2 cellular contexts compared by ENCODE assay signal in the genomic region with DNA sequence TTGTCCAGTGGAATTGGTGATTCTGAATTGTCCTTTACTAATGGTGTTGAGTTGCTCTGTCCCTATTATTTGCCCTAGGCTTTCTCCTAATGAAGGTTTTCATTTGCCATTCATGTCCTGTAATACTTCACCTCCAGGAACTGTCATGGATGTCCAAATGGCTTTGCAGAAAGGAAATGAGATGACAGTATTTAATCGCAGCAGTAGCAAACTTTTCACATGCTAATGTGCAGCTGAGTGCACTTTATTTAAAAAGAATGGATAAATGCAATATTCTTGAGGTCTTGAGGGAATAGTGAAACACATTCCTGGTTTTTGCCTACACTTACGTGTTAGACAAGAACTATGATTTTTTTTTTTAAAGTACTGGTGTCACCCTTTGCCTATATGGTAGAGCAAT.
TF ChIP-seq lines count a peak whose summit lies in the region.

No MANE protein-coding gene starts in this region.

TF ChIP-seq in GM23338, 12 proteins besides CTCF, POLR2A, EP300 and RAD21 (continued from another document):
- TF ChIP-seq, protein P1, sequence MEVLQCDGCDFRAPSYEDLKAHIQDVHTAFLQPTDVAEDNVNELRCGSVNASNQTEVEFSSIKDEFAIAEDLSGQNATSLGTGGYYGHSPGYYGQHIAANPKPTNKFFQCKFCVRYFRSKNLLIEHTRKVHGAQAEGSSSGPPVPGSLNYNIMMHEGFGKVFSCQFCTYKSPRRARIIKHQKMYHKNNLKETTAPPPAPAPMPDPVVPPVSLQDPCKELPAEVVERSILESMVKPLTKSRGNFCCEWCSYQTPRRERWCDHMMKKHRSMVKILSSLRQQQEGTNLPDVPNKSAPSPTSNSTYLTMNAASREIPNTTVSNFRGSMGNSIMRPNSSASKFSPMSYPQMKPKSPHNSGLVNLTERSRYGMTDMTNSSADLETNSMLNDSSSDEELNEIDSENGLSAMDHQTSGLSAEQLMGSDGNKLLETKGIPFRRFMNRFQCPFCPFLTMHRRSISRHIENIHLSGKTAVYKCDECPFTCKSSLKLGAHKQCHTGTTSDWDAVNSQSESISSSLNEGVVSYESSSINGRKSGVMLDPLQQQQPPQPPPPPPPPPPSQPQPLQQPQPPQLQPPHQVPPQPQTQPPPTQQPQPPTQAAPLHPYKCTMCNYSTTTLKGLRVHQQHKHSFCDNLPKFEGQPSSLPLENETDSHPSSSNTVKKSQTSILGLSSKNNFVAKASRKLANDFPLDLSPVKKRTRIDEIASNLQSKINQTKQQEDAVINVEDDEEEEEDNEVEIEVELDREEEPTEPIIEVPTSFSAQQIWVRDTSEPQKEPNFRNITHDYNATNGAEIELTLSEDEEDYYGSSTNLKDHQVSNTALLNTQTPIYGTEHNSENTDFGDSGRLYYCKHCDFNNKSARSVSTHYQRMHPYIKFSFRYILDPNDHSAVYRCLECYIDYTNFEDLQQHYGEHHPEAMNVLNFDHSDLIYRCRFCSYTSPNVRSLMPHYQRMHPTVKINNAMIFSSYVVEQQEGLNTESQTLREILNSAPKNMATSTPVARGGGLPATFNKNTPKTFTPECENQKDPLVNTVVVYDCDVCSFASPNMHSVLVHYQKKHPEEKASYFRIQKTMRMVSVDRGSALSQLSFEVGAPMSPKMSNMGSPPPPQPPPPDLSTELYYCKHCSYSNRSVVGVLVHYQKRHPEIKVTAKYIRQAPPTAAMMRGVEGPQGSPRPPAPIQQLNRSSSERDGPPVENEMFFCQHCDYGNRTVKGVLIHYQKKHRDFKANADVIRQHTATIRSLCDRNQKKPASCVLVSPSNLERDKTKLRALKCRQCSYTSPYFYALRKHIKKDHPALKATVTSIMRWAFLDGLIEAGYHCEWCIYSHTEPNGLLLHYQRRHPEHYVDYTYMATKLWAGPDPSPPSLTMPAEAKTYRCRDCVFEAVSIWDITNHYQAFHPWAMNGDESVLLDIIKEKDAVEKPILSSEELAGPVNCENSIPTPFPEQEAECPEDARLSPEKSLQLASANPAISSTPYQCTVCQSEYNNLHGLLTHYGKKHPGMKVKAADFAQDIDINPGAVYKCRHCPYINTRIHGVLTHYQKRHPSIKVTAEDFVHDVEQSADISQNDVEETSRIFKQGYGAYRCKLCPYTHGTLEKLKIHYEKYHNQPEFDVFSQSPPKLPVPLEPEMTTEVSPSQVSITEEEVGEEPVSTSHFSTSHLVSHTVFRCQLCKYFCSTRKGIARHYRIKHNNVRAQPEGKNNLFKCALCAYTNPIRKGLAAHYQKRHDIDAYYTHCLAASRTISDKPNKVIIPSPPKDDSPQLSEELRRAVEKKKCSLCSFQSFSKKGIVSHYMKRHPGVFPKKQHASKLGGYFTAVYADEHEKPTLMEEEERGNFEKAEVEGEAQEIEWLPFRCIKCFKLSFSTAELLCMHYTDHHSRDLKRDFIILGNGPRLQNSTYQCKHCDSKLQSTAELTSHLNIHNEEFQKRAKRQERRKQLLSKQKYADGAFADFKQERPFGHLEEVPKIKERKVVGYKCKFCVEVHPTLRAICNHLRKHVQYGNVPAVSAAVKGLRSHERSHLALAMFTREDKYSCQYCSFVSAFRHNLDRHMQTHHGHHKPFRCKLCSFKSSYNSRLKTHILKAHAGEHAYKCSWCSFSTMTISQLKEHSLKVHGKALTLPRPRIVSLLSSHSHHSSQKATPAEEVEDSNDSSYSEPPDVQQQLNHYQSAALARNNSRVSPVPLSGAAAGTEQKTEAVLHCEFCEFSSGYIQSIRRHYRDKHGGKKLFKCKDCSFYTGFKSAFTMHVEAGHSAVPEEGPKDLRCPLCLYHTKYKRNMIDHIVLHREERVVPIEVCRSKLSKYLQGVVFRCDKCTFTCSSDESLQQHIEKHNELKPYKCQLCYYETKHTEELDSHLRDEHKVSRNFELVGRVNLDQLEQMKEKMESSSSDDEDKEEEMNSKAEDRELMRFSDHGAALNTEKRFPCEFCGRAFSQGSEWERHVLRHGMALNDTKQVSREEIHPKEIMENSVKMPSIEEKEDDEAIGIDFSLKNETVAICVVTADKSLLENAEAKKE (CRISPR knock-in tag; IDR thresholded peaks at IDR 0.05) = no peak
- no peak for TF ChIP-seq ZNF114 (CRISPR knock-in tag; IDR thresholded peaks at IDR 0.05)
- TF ChIP-seq CREB1 (CRISPR knock-in tag; IDR thresholded peaks at IDR 0.05; ENCODE audit: low read depth) = no peak
- TF ChIP-seq STAT1 (IDR thresholded peaks at IDR 0.05; ENCODE audit: unreplicated experiment) = no peak
- TF ChIP-seq ETS1 (IDR thresholded peaks at IDR 0.05) = no peak
- TF ChIP-seq JUNB (IDR thresholded peaks at IDR 0.05; ENCODE audit: unreplicated experiment) = no peak
- no peak for TF ChIP-seq EZH2phosphoT487 (IDR thresholded peaks at IDR 0.05; ENCODE audit: unreplicated experiment)

TF ChIP-seq in WTC11, 78 proteins besides CTCF, POLR2A, EP300 and RAD21:
- TF ChIP-seq, protein P2, sequence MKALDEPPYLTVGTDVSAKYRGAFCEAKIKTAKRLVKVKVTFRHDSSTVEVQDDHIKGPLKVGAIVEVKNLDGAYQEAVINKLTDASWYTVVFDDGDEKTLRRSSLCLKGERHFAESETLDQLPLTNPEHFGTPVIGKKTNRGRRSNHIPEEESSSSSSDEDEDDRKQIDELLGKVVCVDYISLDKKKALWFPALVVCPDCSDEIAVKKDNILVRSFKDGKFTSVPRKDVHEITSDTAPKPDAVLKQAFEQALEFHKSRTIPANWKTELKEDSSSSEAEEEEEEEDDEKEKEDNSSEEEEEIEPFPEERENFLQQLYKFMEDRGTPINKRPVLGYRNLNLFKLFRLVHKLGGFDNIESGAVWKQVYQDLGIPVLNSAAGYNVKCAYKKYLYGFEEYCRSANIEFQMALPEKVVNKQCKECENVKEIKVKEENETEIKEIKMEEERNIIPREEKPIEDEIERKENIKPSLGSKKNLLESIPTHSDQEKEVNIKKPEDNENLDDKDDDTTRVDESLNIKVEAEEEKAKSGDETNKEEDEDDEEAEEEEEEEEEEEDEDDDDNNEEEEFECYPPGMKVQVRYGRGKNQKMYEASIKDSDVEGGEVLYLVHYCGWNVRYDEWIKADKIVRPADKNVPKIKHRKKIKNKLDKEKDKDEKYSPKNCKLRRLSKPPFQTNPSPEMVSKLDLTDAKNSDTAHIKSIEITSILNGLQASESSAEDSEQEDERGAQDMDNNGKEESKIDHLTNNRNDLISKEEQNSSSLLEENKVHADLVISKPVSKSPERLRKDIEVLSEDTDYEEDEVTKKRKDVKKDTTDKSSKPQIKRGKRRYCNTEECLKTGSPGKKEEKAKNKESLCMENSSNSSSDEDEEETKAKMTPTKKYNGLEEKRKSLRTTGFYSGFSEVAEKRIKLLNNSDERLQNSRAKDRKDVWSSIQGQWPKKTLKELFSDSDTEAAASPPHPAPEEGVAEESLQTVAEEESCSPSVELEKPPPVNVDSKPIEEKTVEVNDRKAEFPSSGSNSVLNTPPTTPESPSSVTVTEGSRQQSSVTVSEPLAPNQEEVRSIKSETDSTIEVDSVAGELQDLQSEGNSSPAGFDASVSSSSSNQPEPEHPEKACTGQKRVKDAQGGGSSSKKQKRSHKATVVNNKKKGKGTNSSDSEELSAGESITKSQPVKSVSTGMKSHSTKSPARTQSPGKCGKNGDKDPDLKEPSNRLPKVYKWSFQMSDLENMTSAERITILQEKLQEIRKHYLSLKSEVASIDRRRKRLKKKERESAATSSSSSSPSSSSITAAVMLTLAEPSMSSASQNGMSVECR (CRISPR knock-in tag; IDR thresholded peaks at IDR 0.05; ENCODE audit: borderline replicate concordance) = no peak
- no peak for TF ChIP-seq ESRRA (CRISPR knock-in tag; IDR thresholded peaks at IDR 0.05; ENCODE audit: borderline replicate concordance)
TF ChIP-seq in WTC11: peak in this region for 0.
